12 cellular contexts compared by ENCODE assay signal in the genomic region with DNA sequence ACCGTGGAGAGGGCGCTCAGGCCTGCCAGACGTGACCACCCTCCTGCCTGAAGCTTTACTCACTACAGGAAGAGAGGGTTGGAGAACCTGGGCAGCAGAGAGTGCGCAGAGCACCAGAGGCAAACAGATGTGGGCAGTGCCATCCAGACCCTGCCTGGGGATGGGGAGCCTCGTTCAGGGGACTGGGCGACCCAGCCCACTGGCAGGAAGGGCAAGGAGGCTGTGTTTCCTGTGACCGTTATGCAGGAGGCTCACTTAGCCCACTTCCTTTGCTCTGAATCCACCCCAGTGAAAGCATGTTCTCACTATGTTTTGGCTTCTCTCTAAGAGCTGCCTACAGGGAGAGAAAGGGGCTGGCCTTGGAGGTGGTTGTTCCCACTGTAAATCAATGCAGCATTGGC. TPM values are rescaled to one million over a fixed set of nuclear protein-coding genes. Genes with fewer than 3 reads are reported as not detected.
A peak's percentile ranks its signal among the peaks of the same experiment; 100 is the strongest.
DNase-seq lines count a peak whose midpoint lies in the region; ATAC-seq and TF ChIP-seq lines count a peak whose summit lies in the region.
"Had no signal": no experiment of that assay in that cellular context is flagged by ENCODE, and none has a peak within 500 bp of the region (broad histone marks: within the 10 kb centered on the region; RNA-seq: fewer than 3 reads in every experiment).

No MANE protein-coding gene starts in this region.

- peak overlapping the region; percentile 63 for H3K4me3 Mint-ChIP-seq in activated CD4-positive, alpha-beta memory T cell treated with anti-CD3 and anti-CD28 coated beads, Interleukin-2, amount 10 ng/mL, durations not matched to agents 7 days and 5 days
- H3K4me3 Mint-ChIP-seq: mesothelial cell of epicardium had no signal

- peaks cover 52% of the 10 kb centered on the region for H3K36me3 Mint-ChIP-seq in activated CD4-positive, alpha-beta memory T cell treated with anti-CD3 and anti-CD28 coated beads, Interleukin-2, amount 10 ng/mL, durations not matched to agents 7 days and 5 days (ENCODE audit: low read depth)

- peak overlapping the region; percentile 97 for H3K27ac ChIP-seq in DOHH2 (ENCODE audit: low read depth, low read length)
- H3K27ac ChIP-seq in lower lobe of right lung, result peak overlapping the region; percentile 38
- H3K27ac ChIP-seq: SJSA1 had no signal

- ATAC-seq in HG03108 (IDR thresholded peaks at IDR 0.05; ENCODE audit: unreplicated experiment), result peak; percentile 21
- peak; percentile 11 to 45 for ATAC-seq in lower lobe of right lung
- no peak for ATAC-seq in HG03442 (IDR thresholded peaks at IDR 0.05; ENCODE audit: unreplicated experiment)

- H3K4me1 ChIP-seq in DOHH2 (ENCODE audit: control insufficient read depth, low read length) (peaks cover 95% of the 10 kb centered on the region), lower lobe of right lung (peaks cover 13% of the 10 kb centered on the region)
- H3K4me1 ChIP-seq: SJSA1 had no signal

- POLR2A ChIA-PET in activated CD4-positive, alpha-beta memory T cell treated with anti-CD3 and anti-CD28 coated beads, Interleukin-2, amount 10 ng/mL, durations not matched to agents 7 days and 5 days (lab: Charles Lee), result interaction anchor here (0.7 to 2.8 kb wide), 12 partner anchors 8 to 539 kb away, joined by 3 to 31 read pairs (median 3); a partner anchor contains a TSS

- H3K9me2 ChIP-seq in DOHH2 (replicated peaks; ENCODE audit: control insufficient read depth, low read length), result no peaks in the 10 kb centered on the region

- H3K9me3 ChIP-seq in DOHH2 (ENCODE audit: control insufficient read depth, insufficient read depth, low read length), result no peaks in the 10 kb centered on the region
- H3K9me3 ChIP-seq in lower lobe of right lung, result no peaks in the 10 kb centered on the region
- H3K9me3 ChIP-seq: SJSA1 had no signal

- H3F3A ChIP-seq in DOHH2 (ENCODE audit: control insufficient read depth, insufficient read depth), result peaks cover 26% of the 10 kb centered on the region

- H3K36me3 ChIP-seq in DOHH2 (ENCODE audit: control insufficient read depth, low read length) (peaks cover 9% of the 10 kb centered on the region; the same call in 1 of the 2 replicates), lower lobe of right lung (no peaks in the 10 kb centered on the region)
- H3K36me3 ChIP-seq: SJSA1 had no signal

- intact Hi-C loops in lower lobe of right lung (cut with DNase I), result no loop called here

- peaks cover 3% of the 10 kb centered on the region; the same call in 1 of the 2 replicates for H3K79me2 ChIP-seq in DOHH2 (ENCODE audit: control insufficient read depth, low read length)

- no peaks in the 10 kb centered on the region for H3K27me3 Mint-ChIP-seq in activated CD4-positive, alpha-beta memory T cell treated with anti-CD3 and anti-CD28 coated beads, Interleukin-2, amount 10 ng/mL, durations not matched to agents 7 days and 5 days

- H3K27me3 ChIP-seq in DOHH2 (ENCODE audit: control insufficient read depth, low read length) (no peaks in the 10 kb centered on the region), lower lobe of right lung (ENCODE audit: low read depth) (no peaks in the 10 kb centered on the region)
- H3K27me3 ChIP-seq: SJSA1 had no signal

- peak overlapping the region; percentile 84 for H3K4me2 ChIP-seq in DOHH2 (ENCODE audit: low read length)
- H3K4me2 ChIP-seq: smooth muscle cell had no signal

- H3K4me1 Mint-ChIP-seq in activated CD4-positive, alpha-beta memory T cell treated with anti-CD3 and anti-CD28 coated beads, Interleukin-2, amount 10 ng/mL, durations not matched to agents 7 days and 5 days, result peaks cover 81% of the 10 kb centered on the region

- H3K4me3 ChIP-seq in DOHH2 (ENCODE audit: low read length) (peak overlapping the region; percentile 64), lower lobe of right lung (no peak overlapping the region)
- H3K4me3 ChIP-seq: SJSA1, smooth muscle cell had no signal

- CTCF ChIA-PET in activated CD4-positive, alpha-beta memory T cell treated with anti-CD3 and anti-CD28 coated beads, Interleukin-2, amount 10 ng/mL, durations not matched to agents 7 days and 5 days (lab: Charles Lee), result interaction anchor here (1.2 to 2.8 kb wide), 5 partner anchors 8 to 34 kb away, joined by 5 to 20 read pairs (median 7); a partner anchor contains a TSS

- TF ChIP-seq CTCF in DOHH2 (IDR thresholded peaks at IDR 0.05; ENCODE audit: low read depth, low read length, poor library complexity, severe bottlenecking) (no peak), lower lobe of right lung (IDR thresholded peaks at IDR 0.05) (no peak)

- no peaks in the 10 kb centered on the region for H3K9me3 Mint-ChIP-seq in activated CD4-positive, alpha-beta memory T cell treated with anti-CD3 and anti-CD28 coated beads, Interleukin-2, amount 10 ng/mL, durations not matched to agents 7 days and 5 days

- DNase-seq in activated CD4-positive, alpha-beta memory T cell treated with anti-CD3 and anti-CD28 coated beads, Interleukin-2, amount 10 ng/mL, durations not matched to agents 7 days and 5 days, result peak; percentile 67
- DNase-seq in lower lobe of right lung, result no peak
- DNase-seq in DMS153 (lab: John Stamatoyannopoulos, UW), result no peak
- DNase-seq in NCI-H82 treated with DMSO at 0.1 percent for 48 hours (lab: John Stamatoyannopoulos, UW; ENCODE audit: unreplicated experiment), result no peak
- no peak for DNase-seq in D341Med (ENCODE audit: low spot score)
- DNase-seq: dermis blood vessel endothelial cell had no signal

- peak overlapping the region; percentile 98 for H3K27ac Mint-ChIP-seq in activated CD4-positive, alpha-beta memory T cell treated with anti-CD3 and anti-CD28 coated beads, Interleukin-2, amount 10 ng/mL, durations not matched to agents 7 days and 5 days

- no peaks in the 10 kb centered on the region for H4K20me1 ChIP-seq in DOHH2 (ENCODE audit: control insufficient read depth, insufficient read depth, low read depth, low read length)

RNA-seq across cellular contexts. Expression of a gene that starts 23.1 kb away (rescaled TPM):
- total RNA-seq in activated CD4-positive, alpha-beta memory T cell treated with anti-CD3 and anti-CD28 coated beads, Interleukin-2, amount 10 ng/mL, durations not matched to agents 7 days and 5 days, result 1 to 10 TPM; 2.5 to 2.7 TPM
- total RNA-seq in lower lobe of right lung, result 12.6 TPM
